Comparison of ENCODE assay signal across 1 cellular context in genomic region chr5:158691576-158691975, GRCh38.
TF ChIP-seq lines count a peak whose summit lies in the region.

No MANE protein-coding gene starts in this region.

TF ChIP-seq in GM23338, 12 proteins besides CTCF, POLR2A, EP300 and RAD21 (continued from another document):
- TF ChIP-seq ZNF462 (CRISPR knock-in tag; IDR thresholded peaks at IDR 0.05) (no peak), ETS1 (IDR thresholded peaks at IDR 0.05) (no peak)
